Comparison of ENCODE assay signal across 8 cellular contexts in genomic region chr12:25054783-25055144, GRCh38.
DNase-seq lines count a peak whose midpoint lies in the region; ATAC-seq and TF ChIP-seq lines count a peak whose summit lies in the region.

No MANE protein-coding gene starts in this region.

- H3K23ac ChIP-seq in IMR-90 (ENCODE audit: low read depth, low read length): 0 out of 2 replicates have a peak overlapping the region, but pooled peaks have one; percentile 40

- TF ChIP-seq POLR2A in IMR-90 (IDR thresholded peaks at IDR 0.05; ENCODE audit: low read depth, low read length): no peak

- no peak for TF ChIP-seq RAD21 in IMR-90 (IDR thresholded peaks at IDR 0.05; ENCODE audit: low read length)

- BruUV-seq in IMR-90 (replicated peaks; lab: Mats Ljungman, UMichigan): no TSS peak

- no peak overlapping the region for H3K4ac ChIP-seq in IMR-90 (ENCODE audit: low read depth, low read length)

- ATAC-seq in IMR-90 (ENCODE audit: low read depth) (peak; percentile 79), HG03196 (IDR thresholded peaks at IDR 0.05; ENCODE audit: unreplicated experiment) (no peak), GM18873 (IDR thresholded peaks at IDR 0.05; ENCODE audit: low FRiP score, unreplicated experiment) (no peak)

- no peak overlapping the region for H4K91ac ChIP-seq in IMR-90 (ENCODE audit: insufficient read depth, low read depth, low read length)

- no peak overlapping the region for H4K8ac ChIP-seq in IMR-90 (ENCODE audit: low read depth in 2 of 2, low read length in 2 of 2)

- 32% methylated on average over 3 of the region's 5 CpGs; no CpG with 5 or more reads in 1 of the 2 experiments for WGBS in IMR-90 (ENCODE audit: extremely low coverage in 2 of 2, insufficient read length in 1 of 2), 2 experiments

- H3K9me1 ChIP-seq in IMR-90 (ENCODE audit: insufficient read depth, low read length): no peaks in the 10 kb centered on the region; the same call in 1 of the 2 replicates

- H3K9me3 ChIP-seq in IMR-90 (ENCODE audit: control insufficient read depth, insufficient read depth, low read length): no peaks in the 10 kb centered on the region; the same call in 1 of the 2 replicates

- H3K4me2 ChIP-seq in IMR-90 (ENCODE audit: low read depth, low read length): no peak overlapping the region; the same call in 1 of the 2 replicates

- POLR2A ChIA-PET in IMR-90 (lab: Charles Lee; ENCODE audit: unreplicated experiment): no interaction called here

- no peak overlapping the region for H3K56ac ChIP-seq in IMR-90 (ENCODE audit: extremely low read depth, insufficient read depth, low read length)

- no peaks in the 10 kb centered on the region; the same call in 1 of the 2 replicates for H3K27me3 ChIP-seq in IMR-90 (ENCODE audit: control insufficient read depth, insufficient read depth, low read length)

- no peak for TF ChIP-seq CTCF in IMR-90 (conservative IDR thresholded peaks at IDR 0.05; ENCODE audit: low read depth, low read length)

- intact Hi-C loops in IMR-90 (cut with micrococcal nuclease): no loop called here

- CTCF ChIA-PET in IMR-90 (lab: Yijun Ruan, JAX): no interaction called here

- H3K14ac ChIP-seq in IMR-90 (replicated peaks; ENCODE audit: low read depth, low read length): no peak overlapping the region

- H3K9ac ChIP-seq in IMR-90 (ENCODE audit: low read depth, low read length): no peak overlapping the region

- H3K79me1 ChIP-seq in IMR-90 (ENCODE audit: low read depth in 1 of 2, low read length in 2 of 2): no peaks in the 10 kb centered on the region

- H4K5ac ChIP-seq in IMR-90 (ENCODE audit: low read depth, low read length): no peak overlapping the region

- DNase-seq in IMR-90 (peak; percentile 66), fibroblast of peridontal ligament (ENCODE audit: extremely low read depth) (peak; percentile 10), NCI-H1092 (lab: John Stamatoyannopoulos, UW) (no peak), iPS-NIHi7 (ENCODE audit: extremely low spot score) (no peak)
- DNase-seq in activated CD8-positive, alpha-beta memory T cell treated with anti-CD3 and anti-CD28 coated beads for 4 hours (ENCODE audit: low read depth in 2 of 2): peak; percentile 30 to 35
- DNase-seq in stimulated activated CD8-positive, alpha-beta memory T cell treated with anti-CD3 and anti-CD28 coated beads, Interleukin-7, amount 100 ng/mL, for 48 hours (ENCODE audit: extremely low read depth in 1 of 2, low read depth in 1 of 2): peak; percentile 34 to 57

- H2AK9ac ChIP-seq in IMR-90 (replicated peaks; ENCODE audit: low read depth, low read length, poor library complexity): no peak overlapping the region

- no peak overlapping the region for H2AK5ac ChIP-seq in IMR-90 (ENCODE audit: low read depth, low read length)

- H3K27ac ChIP-seq in IMR-90 (ENCODE audit: insufficient read depth, low read length): no peak overlapping the region

- no peak overlapping the region for H2BK20ac ChIP-seq in IMR-90 (ENCODE audit: low read depth, low read length)

- H2BK120ac ChIP-seq in IMR-90 (ENCODE audit: low read depth, low read length): no peak overlapping the region

- H3K4me1 ChIP-seq in IMR-90 (ENCODE audit: control insufficient read depth, insufficient read depth, low read length): no peaks in the 10 kb centered on the region

- dilution Hi-C loops in IMR-90 (cut with HindIII; ENCODE audit: low sequenced_read_pairs, unreplicated experiment): no loop called here

- no peak overlapping the region for H2BK5ac ChIP-seq in IMR-90 (ENCODE audit: low read depth, low read length, poor library complexity, severe bottlenecking)

- no peak overlapping the region for H2AFZ ChIP-seq in IMR-90 (replicated peaks; ENCODE audit: low read length, poor library complexity)

- no peak overlapping the region for H3K4me3 ChIP-seq in IMR-90 (ENCODE audit: insufficient read depth, low read depth, low read length)

- in situ Hi-C loops in IMR-90 (cut with MboI; ENCODE audit: low sequenced_read_pairs): no loop called here

- no peak overlapping the region for H2BK15ac ChIP-seq in IMR-90 (ENCODE audit: low read depth, low read length)

- H3K36me3 ChIP-seq in IMR-90 (ENCODE audit: control insufficient read depth, insufficient read depth, low read length): no peaks in the 10 kb centered on the region

- no peak overlapping the region for H3K18ac ChIP-seq in IMR-90 (ENCODE audit: low read depth, low read length)

- no peaks in the 10 kb centered on the region for H4K20me1 ChIP-seq in IMR-90 (ENCODE audit: insufficient read depth, low read length)

TF ChIP-seq in IMR-90, 13 proteins besides CTCF, POLR2A, EP300 and RAD21:
- TF ChIP-seq CHD1 (IDR thresholded peaks at IDR 0.05; ENCODE audit: low read depth, low read length): no peak
- peak; percentile 48; the same call in 1 of the 2 replicates for TF ChIP-seq FOS (IDR thresholded peaks at IDR 0.05; ENCODE audit: low read depth, low read length)
- TF ChIP-seq SMC3 (IDR thresholded peaks at IDR 0.05; ENCODE audit: low read depth, low read length): no peak
- TF ChIP-seq RCOR1 (IDR thresholded peaks at IDR 0.05; ENCODE audit: insufficient replicate concordance, low read length): no peak
- TF ChIP-seq MAFK (IDR thresholded peaks at IDR 0.05; ENCODE audit: low read depth, low read length): no peak

Comparison
In these comparisons a context has a peak if more than half of its experiments do, and no peak if none do; other contexts are left out.
1. DNase-seq: peak in IMR-90 (single experiment), activated CD8-positive, alpha-beta memory T cell treated with anti-CD3 and anti-CD28 coated beads for 4 hours (2 of 2), fibroblast of peridontal ligament (single experiment) and stimulated activated CD8-positive, alpha-beta memory T cell treated with anti-CD3 and anti-CD28 coated beads, Interleukin-7, amount 100 ng/mL, for 48 hours (2 of 2); none in NCI-H1092 (single experiment) and iPS-NIHi7 (single experiment).